In the genomic region with DNA sequence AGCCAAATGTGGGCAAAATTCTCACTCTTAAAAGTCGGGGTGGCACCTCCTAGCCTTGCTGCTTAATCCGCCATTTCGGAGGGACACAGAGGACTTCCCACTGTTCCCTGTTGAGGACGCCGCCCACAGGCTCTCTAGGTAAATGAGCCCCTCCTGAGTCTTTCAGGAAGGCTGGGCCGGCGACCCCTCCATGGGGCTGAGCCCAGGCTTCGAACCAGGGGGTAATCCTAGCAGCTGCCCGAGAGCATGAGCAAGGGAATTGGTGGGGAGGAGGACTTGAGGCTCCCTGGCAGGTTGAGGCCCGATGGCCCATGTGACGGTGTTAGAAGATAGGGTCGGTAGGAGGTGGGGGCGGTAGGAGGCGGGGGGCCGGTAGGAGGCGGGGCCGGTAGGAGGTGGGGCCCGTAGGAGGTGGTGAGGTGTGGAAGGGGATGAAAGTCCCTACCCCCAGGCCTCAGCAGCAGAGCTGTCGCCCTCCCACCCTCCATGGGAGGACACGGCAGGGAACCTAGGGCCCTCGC, we compare ENCODE assay signal across 18 cellular contexts. TPM values are rescaled to one million over a fixed set of nuclear protein-coding genes. Genes with fewer than 3 reads are reported as not detected.
DNase-seq lines count a peak whose midpoint lies in the region; ATAC-seq, FAIRE-seq and TF ChIP-seq lines count a peak whose summit lies in the region.
"Had no signal": no experiment of that assay in that cellular context is flagged by ENCODE, and none has a peak within 500 bp of the region (broad histone marks: within the 10 kb centered on the region; RNA-seq: fewer than 3 reads in every experiment).

No MANE protein-coding gene starts in this region.

- peaks cover 43% of the 10 kb centered on the region for H4K20me1 ChIP-seq in K562 (replicated peaks; ENCODE audit: control insufficient read depth, insufficient read depth, low read length)

- H3K4me1 ChIP-seq in HUES64 (ENCODE audit: insufficient read depth, low read length) (peaks cover 36% of the 10 kb centered on the region), K562 (replicated peaks in 1 of 2; ENCODE audit: control insufficient read depth in 2 of 2, insufficient read depth in 2 of 2, low read length in 2 of 2) (peaks cover 0 to 71% of the 10 kb centered on the region in 2 experiments; a peak in 2 of 5 replicates)
- H3K4me1 ChIP-seq: SJSA1 had no signal

- TF ChIP-seq RAD21 in K562 (CRISPR knock-in tag; conservative IDR thresholded peaks at IDR 0.05 in 1 of 2, IDR thresholded peaks at IDR 0.05 in 1 of 2): no peak

- no peak for TF ChIP-seq EP300 in K562 (IDR thresholded peaks at IDR 0.05; ENCODE audit: low read length)

- H3K36me3 Mint-ChIP-seq in CD4-positive, alpha-beta T cell (ENCODE audit: low read depth): peaks cover 39% of the 10 kb centered on the region

- H3K4me3 ChIP-seq in HUES64 (ENCODE audit: low read length): no peak overlapping the region
- no peak overlapping the region for H3K4me3 ChIP-seq in K562
- H3K4me3 ChIP-seq: SJSA1 had no signal

- intact Hi-C loops in CD4-positive, alpha-beta T cell (cut with DNase I, micrococcal nuclease): no loop called here
- intact Hi-C loops in K562 (cut with micrococcal nuclease): no loop called here

- no peak overlapping the region for H3K27ac ChIP-seq in CD4-positive, alpha-beta T cell (ENCODE audit: low read depth, low read length)
- H3K27ac ChIP-seq in HUES64 (ENCODE audit: low read depth, low read length) (peak overlapping the region; percentile 46; the same call in 1 of the 2 replicates), K562 (ENCODE audit: extremely low read depth, low read depth, low read length) (no peak overlapping the region)
- H3K27ac ChIP-seq: KMS-11, SJSA1 had no signal

- H3K4me1 Mint-ChIP-seq in CD4-positive, alpha-beta T cell (ENCODE audit: low read depth): peaks cover 22% of the 10 kb centered on the region

- no peak overlapping the region for H3K4me2 ChIP-seq in K562 (ENCODE audit: insufficient read depth, low read length)
- H3K4me2 ChIP-seq: KMS-11 had no signal

- POLR2A ChIA-PET in CD4-positive, alpha-beta T cell (lab: Charles Lee): interaction anchor here (0.8 kb wide), 1 partner anchor 11 kb away, joined by 3 read pairs; no protein-coding TSS in a partner anchor
- POLR2A ChIA-PET in K562 (lab: Yijun Ruan, JAX): interaction anchor here (0.5 to 1.2 kb wide), 4 partner anchors 14 to 81 kb away, joined by 3 to 4 read pairs (median 3); no protein-coding TSS in a partner anchor

- TF ChIP-seq CTCF in CD4-positive, alpha-beta T cell (IDR thresholded peaks at IDR 0.05): no peak
- no peak for TF ChIP-seq CTCF in K562 (IDR thresholded peaks at IDR 0.05 in 2 of 3, conservative IDR thresholded peaks at IDR 0.05 in 1 of 3; ENCODE audit: insufficient read depth in 2 of 3, low read depth in 1 of 3, low read length in 3 of 3)
- TF ChIP-seq CTCF in GM13977 (IDR thresholded peaks at IDR 0.05; ENCODE audit: extremely low read depth, insufficient read depth, missing control alignments): no peak

- no peaks in the 10 kb centered on the region for H3K9me3 ChIP-seq in CD4-positive, alpha-beta T cell (ENCODE audit: control insufficient read depth, low read length)
- H3K9me3 ChIP-seq in HUES64 (ENCODE audit: insufficient read depth, low read depth, low read length): no peaks in the 10 kb centered on the region
- H3K9me3 ChIP-seq in K562 (replicated peaks; ENCODE audit: control insufficient read depth, insufficient read depth, low read depth, low read length): no peaks in the 10 kb centered on the region

- H3K4me3 Mint-ChIP-seq in CD4-positive, alpha-beta T cell: no peak overlapping the region

- in situ Hi-C loops in K562 (cut with MboI) (no loop called here), GM13977 (cut with MboI; ENCODE audit: low pct_unique_long_range_greater_than_20kb, low sequenced_read_pairs, unreplicated experiment) (no loop called here)

- H3K79me2 ChIP-seq in K562 (ENCODE audit: control insufficient read depth, insufficient read depth, low read length): no peaks in the 10 kb centered on the region

- H3K36me3 ChIP-seq in HUES64 (ENCODE audit: insufficient read depth, low read length) (peaks cover 41% of the 10 kb centered on the region), K562 (ENCODE audit: control insufficient read depth, insufficient read depth, low read length) (no peaks in the 10 kb centered on the region)

- no peaks in the 10 kb centered on the region for H3K27me3 ChIP-seq in CD4-positive, alpha-beta T cell (ENCODE audit: control insufficient read depth, insufficient read depth, low read length)
- no peaks in the 10 kb centered on the region for H3K27me3 ChIP-seq in HUES64 (ENCODE audit: insufficient read depth, low read length)
- peaks cover 16 to 71% of the 10 kb centered on the region in 2 experiments; a peak in 4 of 5 replicates for H3K27me3 ChIP-seq in K562 (ENCODE audit: control insufficient read depth in 2 of 2, insufficient read depth in 2 of 2, low read length in 2 of 2)
- H3K27me3 ChIP-seq: SJSA1 had no signal

- H3K9ac ChIP-seq in HUES64 (ENCODE audit: low read depth, low read length) (no peak overlapping the region; the same call in 1 of the 2 replicates), K562 (ENCODE audit: insufficient read depth in 1 of 2, low read depth in 2 of 2, low read length in 2 of 2) (no peak overlapping the region)
- H3K9ac ChIP-seq: KMS-11 had no signal

- no peak for TF ChIP-seq POLR2A in K562 (conservative IDR thresholded peaks at IDR 0.05)

- WGBS in HUES64: 45% methylated on average over 13 of the region's 21 CpGs
- WGBS in K562 (ENCODE audit: insufficient coverage, low coverage, missing lambda C conversion rate): 33% methylated on average over 13 of the region's 21 CpGs

- H2AFZ ChIP-seq in K562 (ENCODE audit: low read depth, low read length): no peak overlapping the region

- H3K9me3 Mint-ChIP-seq in CD4-positive, alpha-beta T cell: no peaks in the 10 kb centered on the region

- DNase-seq in CD4-positive, alpha-beta T cell: no peak
- DNase-seq in K562 (ENCODE audit: extremely low read depth in 1 of 4, low spot score in 3 of 4) (peak in 2 of 4 experiments; percentile 68 to 69), iPS-NIHi7 (ENCODE audit: extremely low spot score) (peak; percentile 62), DMS114 treated with DMSO at 0.1 percent for 48 hours (lab: John Stamatoyannopoulos, UW; ENCODE audit: unreplicated experiment) (no peak), GM13977 (ENCODE audit: low spot score) (no peak), NCI-H2171 treated with DMSO at 0.1 percent for 48 hours (lab: John Stamatoyannopoulos, UW) (no peak)
- DNase-seq: COR-L47, DMS79 treated with DMSO at 0.1 percent for 48 hours, HCEC 1CT, NCI-H1105, NCI-H2029 treated with DMSO at 0.1 percent for 48 hours, NCI-H524 treated with DMSO at 0.1 percent for 48 hours had no signal

- peak overlapping the region; percentile 53 for H3K27ac Mint-ChIP-seq in CD4-positive, alpha-beta T cell

- ATAC-seq in CD4-positive, alpha-beta T cell (ENCODE audit: poor library complexity): no peak
- ATAC-seq in K562: no peak
- ATAC-seq: Right ventricle myocardium inferior had no signal

- H3K9me1 ChIP-seq in K562 (ENCODE audit: control insufficient read depth, insufficient read depth, low read length): no peaks in the 10 kb centered on the region

- no TSS peak for BruUV-seq in K562 (replicated peaks; lab: Mats Ljungman, UMichigan)

- CTCF ChIA-PET in CD4-positive, alpha-beta T cell (lab: Charles Lee): interaction anchor here (1.3 kb wide), 1 partner anchor 46 kb away, joined by 3 read pairs; no protein-coding TSS in a partner anchor
- CTCF ChIA-PET in K562 (lab: Yijun Ruan, JAX; ENCODE audit: low intra/inter-chr PET ratio): no interaction called here

- H3K27me3 Mint-ChIP-seq in CD4-positive, alpha-beta T cell: no peaks in the 10 kb centered on the region

- FAIRE-seq in K562 (lab: Jason Lieb, UNC): no peak
- FAIRE-seq: A204.1, RCC 7860 had no signal

TF ChIP-seq in K562, 482 proteins besides CTCF, POLR2A, EP300 and RAD21:
- TF ChIP-seq FOXP1 (CRISPR knock-in tag; IDR thresholded peaks at IDR 0.05): no peak
- peak; percentile 29 for TF ChIP-seq VEZF1 (CRISPR knock-in tag; IDR thresholded peaks at IDR 0.05)

RNA-seq across cellular contexts. Expression of gene SLC12A7, which starts 17.1 kb away (rescaled TPM):
- 10 to 100 TPM; 47.9 to 51.7 TPM for total RNA-seq in CD4-positive, alpha-beta T cell
- 24.0 TPM for polyA plus RNA-seq in HUES64 (2013, experiment 1 of 2)
- polyA plus RNA-seq in HUES64 (2013, experiment 2 of 2): 26.3 TPM
- total RNA-seq in K562 (2011; cell fraction: chromatin; rRNA removed; ENCODE audit: low replicate concordance): 13.6 and 46.2 TPM in 2 replicates
- total RNA-seq in K562 (2011; cell fraction: nucleolus; rRNA removed): 15.9 and 26.2 TPM in 2 replicates
- total RNA-seq in K562 (2011; cell fraction: nucleoplasm; rRNA removed): 8.9 and 10.9 TPM in 2 replicates
- total RNA-seq in K562 (2014; rRNA removed) (1.1 and 1.3 TPM in 2 replicates), K562 (2014; rRNA removed; fragmentation: Illumina TruSeq; extraction: Trizol) (0.11 and 0.22 TPM in 2 replicates), K562 (2015; rRNA removed; fragmentation: Illumina TruSeq; extraction: Trizol) (0.51 and 0.53 TPM in 2 replicates), K562 (2021) (1.8 and 1.9 TPM in 2 replicates)
- polyA plus RNA-seq in K562 (2011; rRNA removed) (3.1 and 15.7 TPM in 2 replicates), K562 (2014; fragmentation: Illumina TruSeq; extraction: Trizol) (0.56 and 0.83 TPM in 2 replicates), K562 (2014; fragmentation: Nextera tagmentation; extraction: Ambion mirVana) (under 1 TPM; 0.01 to 0.04 TPM), K562 (2014; rRNA removed) (0.73 and 1.0 TPM in 2 replicates)
- 5.3 and 11.3 TPM in 2 replicates for polyA plus RNA-seq in K562 (2011; cell fraction: cytosol; rRNA removed)
- polyA plus RNA-seq in K562 (2011; cell fraction: nucleus; rRNA removed): 55.8 and 115 TPM in 2 replicates
- 1.2 and 3.8 TPM in 2 replicates for polyA plus RNA-seq in K562 (2012)
- 2.5 and 9.1 TPM in 2 replicates for polyA minus RNA-seq in K562 (2011; rRNA and poly(A)+ RNA removed)
- 5.9 and 21.7 TPM in 2 replicates for polyA minus RNA-seq in K562 (2011; cell fraction: cytosol; rRNA and poly(A)+ RNA removed)
- polyA minus RNA-seq in K562 (2011; cell fraction: nucleus; rRNA and poly(A)+ RNA removed): 13.1 and 36.8 TPM in 2 replicates
